1 cellular context compared by ENCODE assay signal in the genomic region with DNA sequence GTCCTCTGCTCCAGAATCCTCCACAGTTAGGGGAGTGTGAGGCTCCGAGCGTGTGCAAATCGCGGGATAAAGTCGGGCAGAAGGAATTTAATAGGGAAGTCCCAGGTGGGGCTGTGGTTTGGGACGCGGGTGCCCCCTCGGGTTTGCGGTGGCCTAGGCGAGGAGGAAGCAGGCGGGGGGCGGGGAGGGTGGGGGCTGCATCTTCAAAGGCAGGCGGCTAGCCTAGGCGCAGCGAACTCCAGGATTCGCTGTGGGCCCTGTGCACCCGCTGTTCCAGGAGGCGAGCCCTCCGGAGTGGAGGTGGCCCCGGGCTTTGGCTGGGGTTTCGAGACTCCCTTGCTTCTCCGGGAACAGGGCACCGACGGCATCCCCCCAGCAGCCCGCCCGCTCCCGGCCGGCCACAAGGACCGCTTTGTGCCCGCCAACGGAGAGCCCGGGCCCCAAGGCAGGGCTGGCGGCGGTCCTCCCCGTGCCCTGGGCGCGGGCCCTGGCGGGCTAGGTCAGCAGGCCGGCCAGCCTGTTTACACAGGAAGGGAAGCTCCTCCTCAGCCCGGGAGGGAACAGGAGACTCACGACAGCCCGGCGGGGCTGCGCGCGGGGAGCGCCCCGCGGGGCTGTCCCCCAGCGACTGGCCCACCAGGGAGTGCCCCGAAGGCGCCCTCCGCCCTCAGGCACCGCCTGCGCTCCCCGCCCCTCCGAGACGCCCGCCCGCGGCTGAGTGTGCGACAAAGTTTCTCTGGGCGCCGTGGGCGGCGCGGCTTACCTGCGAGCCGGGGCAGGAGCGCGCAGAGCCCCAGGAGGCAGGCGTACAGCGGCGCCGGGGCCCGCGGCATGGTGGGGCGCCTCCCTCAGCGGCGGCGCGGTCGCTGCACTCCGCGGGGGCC.
A peak's percentile ranks its signal among the peaks of the same experiment; 100 is the strongest.
TF ChIP-seq lines count a peak whose summit lies in the region.

No MANE protein-coding gene starts in this region.

TF ChIP-seq in HepG2, 621 proteins besides CTCF, POLR2A, EP300 and RAD21 (continued from another document and continues in another):
- TF ChIP-seq KLF11 (CRISPR knock-in tag; IDR thresholded peaks at IDR 0.05) = no peak
- TF ChIP-seq ZKSCAN1 (IDR thresholded peaks at IDR 0.05; ENCODE audit: low read length) = no peak
- 0 out of 2 replicates have a peak, but pooled peaks have one; percentile 25 for TF ChIP-seq REL (CRISPR knock-in tag; conservative IDR thresholded peaks at IDR 0.05)
- no peak for TF ChIP-seq HCFC1 (IDR thresholded peaks at IDR 0.05; ENCODE audit: low read depth, low read length)
- TF ChIP-seq, protein P1, sequence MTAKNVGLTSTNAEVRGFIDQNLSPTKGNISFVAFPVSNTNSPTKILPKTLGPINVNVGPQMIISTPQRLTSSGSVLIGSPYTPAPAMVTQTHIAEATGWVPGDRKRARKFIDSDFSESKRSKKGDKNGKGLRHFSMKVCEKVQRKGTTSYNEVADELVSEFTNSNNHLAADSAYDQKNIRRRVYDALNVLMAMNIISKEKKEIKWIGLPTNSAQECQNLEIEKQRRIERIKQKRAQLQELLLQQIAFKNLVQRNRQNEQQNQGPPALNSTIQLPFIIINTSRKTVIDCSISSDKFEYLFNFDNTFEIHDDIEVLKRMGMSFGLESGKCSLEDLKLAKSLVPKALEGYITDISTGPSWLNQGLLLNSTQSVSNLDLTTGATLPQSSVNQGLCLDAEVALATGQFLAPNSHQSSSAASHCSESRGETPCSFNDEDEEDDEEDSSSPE (CRISPR knock-in tag; IDR thresholded peaks at IDR 0.05) = peak; percentile 51; the same call in 1 of the 2 replicates
- TF ChIP-seq ZNF138 (CRISPR knock-in tag; IDR thresholded peaks at IDR 0.05; ENCODE audit: low read depth) = no peak
- TF ChIP-seq PHF21A (CRISPR knock-in tag; IDR thresholded peaks at IDR 0.05) = peak; percentile 76
- no peak for TF ChIP-seq FOXA1 (IDR thresholded peaks at IDR 0.05)
- peak; percentile 96 for TF ChIP-seq FOXA1 (CRISPR knock-in tag; IDR thresholded peaks at IDR 0.05)
- TF ChIP-seq ZKSCAN8 (CRISPR knock-in tag; IDR thresholded peaks at IDR 0.05; ENCODE audit: borderline replicate concordance) = no peak
- TF ChIP-seq ZNF20 (CRISPR knock-in tag; IDR thresholded peaks at IDR 0.05) = no peak
- TF ChIP-seq, protein P2, sequence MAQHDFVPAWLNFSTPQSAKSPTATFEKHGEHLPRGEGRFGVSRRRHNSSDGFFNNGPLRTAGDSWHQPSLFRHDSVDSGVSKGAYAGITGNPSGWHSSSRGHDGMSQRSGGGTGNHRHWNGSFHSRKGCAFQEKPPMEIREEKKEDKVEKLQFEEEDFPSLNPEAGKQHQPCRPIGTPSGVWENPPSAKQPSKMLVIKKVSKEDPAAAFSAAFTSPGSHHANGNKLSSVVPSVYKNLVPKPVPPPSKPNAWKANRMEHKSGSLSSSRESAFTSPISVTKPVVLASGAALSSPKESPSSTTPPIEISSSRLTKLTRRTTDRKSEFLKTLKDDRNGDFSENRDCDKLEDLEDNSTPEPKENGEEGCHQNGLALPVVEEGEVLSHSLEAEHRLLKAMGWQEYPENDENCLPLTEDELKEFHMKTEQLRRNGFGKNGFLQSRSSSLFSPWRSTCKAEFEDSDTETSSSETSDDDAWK (CRISPR knock-in tag; IDR thresholded peaks at IDR 0.05) = no peak
- TF ChIP-seq ATF7 (IDR thresholded peaks at IDR 0.05) = no peak
- peak; percentile 56; the same call in 1 of the 2 replicates for TF ChIP-seq ATF7 (CRISPR knock-in tag; IDR thresholded peaks at IDR 0.05)
- TF ChIP-seq ZNF484 (CRISPR knock-in tag; IDR thresholded peaks at IDR 0.05; ENCODE audit: borderline replicate concordance, low read depth) = no peak; the same call in 1 of the 2 replicates
- no peak for TF ChIP-seq ZFYVE20 (CRISPR knock-in tag; IDR thresholded peaks at IDR 0.05; ENCODE audit: borderline replicate concordance, low read depth)
- TF ChIP-seq, protein P3, sequence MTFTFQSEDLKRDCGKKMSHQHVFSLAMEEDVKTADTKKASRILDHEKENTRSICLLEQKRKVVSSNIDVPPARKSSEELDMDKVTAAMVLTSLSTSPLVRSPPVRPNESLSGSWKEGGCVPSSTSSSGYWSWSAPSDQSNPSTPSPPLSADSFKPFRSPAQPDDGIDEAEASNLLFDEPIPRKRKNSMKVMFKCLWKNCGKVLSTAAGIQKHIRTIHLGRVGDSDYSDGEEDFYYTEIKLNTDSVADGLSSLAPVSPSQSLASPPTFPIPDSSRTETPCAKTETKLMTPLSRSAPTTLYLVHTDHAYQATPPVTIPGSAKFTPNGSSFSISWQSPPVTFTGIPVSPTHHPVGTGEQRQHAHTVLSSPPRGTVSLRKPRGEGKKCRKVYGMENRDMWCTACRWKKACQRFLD (CRISPR knock-in tag; IDR thresholded peaks at IDR 0.05; ENCODE audit: borderline replicate concordance) = 0 out of 2 replicates have a peak, but pooled peaks have one; percentile 35
- peak; percentile 42; the same call in 1 of the 2 replicates for TF ChIP-seq MEIS2 (CRISPR knock-in tag; IDR thresholded peaks at IDR 0.05)
- no peak for TF ChIP-seq ZFP37 (CRISPR knock-in tag; IDR thresholded peaks at IDR 0.05; ENCODE audit: borderline replicate concordance)
- TF ChIP-seq ZNF230 (CRISPR knock-in tag; IDR thresholded peaks at IDR 0.05) = 0 out of 2 replicates have a peak, but pooled peaks have one; percentile 45
- no peak for TF ChIP-seq SMARCE1 (IDR thresholded peaks at IDR 0.05; ENCODE audit: borderline replicate concordance)
- TF ChIP-seq, protein P4, sequence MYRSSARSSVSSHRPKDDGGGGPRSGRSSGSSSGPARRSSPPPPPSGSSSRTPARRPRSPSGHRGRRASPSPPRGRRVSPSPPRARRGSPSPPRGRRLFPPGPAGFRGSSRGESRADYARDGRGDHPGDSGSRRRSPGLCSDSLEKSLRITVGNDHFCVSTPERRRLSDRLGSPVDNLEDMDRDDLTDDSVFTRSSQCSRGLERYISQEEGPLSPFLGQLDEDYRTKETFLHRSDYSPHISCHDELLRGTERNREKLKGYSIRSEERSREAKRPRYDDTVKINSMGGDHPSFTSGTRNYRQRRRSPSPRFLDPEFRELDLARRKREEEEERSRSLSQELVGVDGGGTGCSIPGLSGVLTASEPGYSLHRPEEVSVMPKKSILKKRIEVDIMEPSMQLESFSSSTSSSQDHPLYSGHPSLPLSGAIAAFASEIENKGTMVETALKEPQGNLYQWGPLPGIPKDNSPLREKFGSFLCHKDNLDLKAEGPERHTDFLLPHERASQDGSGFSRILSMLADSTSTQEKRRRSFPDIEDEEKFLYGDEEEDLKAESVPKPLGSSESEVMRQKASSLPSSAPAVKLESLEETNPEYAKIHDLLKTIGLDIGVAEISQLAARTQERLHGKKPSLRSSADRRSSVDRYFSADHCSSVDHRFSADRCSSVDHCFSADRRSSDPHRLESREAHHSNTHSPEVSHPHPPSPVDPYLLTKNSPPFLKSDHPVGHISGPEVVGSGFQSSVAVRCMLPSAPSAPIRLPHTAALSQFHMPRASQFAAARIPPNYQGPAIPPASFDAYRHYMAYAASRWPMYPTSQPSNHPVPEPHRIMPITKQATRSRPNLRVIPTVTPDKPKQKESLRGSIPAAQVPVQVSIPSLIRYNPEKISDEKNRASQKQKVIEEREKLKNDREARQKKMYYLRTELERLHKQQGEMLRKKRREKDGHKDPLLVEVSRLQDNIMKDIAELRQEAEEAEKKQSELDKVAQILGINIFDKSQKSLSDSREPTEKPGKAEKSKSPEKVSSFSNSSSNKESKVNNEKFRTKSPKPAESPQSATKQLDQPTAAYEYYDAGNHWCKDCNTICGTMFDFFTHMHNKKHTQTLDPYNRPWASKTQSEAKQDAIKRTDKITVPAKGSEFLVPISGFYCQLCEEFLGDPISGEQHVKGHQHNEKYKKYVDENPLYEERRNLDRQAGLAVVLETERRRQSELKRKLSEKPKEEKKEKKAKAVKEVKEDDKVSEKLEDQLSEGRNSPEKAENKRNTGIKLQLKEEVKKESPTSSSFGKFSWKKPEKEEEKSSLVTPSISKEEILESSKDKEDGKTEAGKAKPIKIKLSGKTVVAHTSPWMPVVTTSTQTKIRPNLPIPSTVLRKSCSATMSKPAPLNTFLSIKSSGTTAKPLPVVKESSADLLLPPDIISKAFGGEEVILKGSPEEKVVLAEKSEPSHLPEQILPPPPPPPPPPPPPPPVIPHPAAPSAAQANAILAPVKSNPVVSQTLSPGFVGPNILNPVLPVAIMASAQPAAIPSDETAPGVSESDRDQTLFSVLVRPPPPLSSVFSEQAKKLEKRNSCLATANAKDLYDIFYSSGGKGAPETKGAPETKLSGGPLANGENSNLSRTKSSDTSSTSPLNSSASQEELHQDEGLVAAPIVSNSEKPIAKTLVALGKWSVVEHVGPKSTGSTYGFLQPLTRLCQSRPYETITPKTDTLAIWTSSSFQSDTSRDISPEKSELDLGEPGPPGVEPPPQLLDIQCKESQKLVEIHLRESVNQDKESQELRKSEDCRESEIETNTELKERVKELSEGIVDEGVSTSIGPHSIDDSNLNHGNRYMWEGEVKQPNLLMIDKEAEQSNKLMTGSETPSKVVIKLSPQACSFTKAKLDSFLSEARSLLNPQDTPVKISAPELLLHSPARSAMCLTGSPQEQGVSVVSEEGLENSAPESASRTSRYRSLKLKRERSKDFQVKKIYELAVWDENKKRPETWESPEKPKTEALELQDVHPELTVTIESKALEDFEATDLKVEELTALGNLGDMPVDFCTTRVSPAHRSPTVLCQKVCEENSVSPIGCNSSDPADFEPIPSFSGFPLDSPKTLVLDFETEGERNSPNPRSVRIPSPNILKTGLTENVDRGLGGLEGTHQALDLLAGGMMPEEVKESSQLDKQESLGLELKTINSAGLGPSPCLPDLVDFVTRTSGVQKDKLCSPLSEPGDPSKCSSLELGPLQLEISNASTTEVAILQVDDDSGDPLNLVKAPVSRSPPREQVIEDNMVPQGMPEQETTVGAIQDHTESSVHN (CRISPR knock-in tag; IDR thresholded peaks at IDR 0.05) = no peak
- no peak for TF ChIP-seq KAT2B (IDR thresholded peaks at IDR 0.05; ENCODE audit: borderline replicate concordance, low read depth, low read length)
- TF ChIP-seq CBFB (CRISPR knock-in tag; IDR thresholded peaks at IDR 0.05) = peak; percentile 71; the same call in 1 of the 2 replicates
- TF ChIP-seq ZBTB20 (CRISPR knock-in tag; IDR thresholded peaks at IDR 0.05; ENCODE audit: borderline replicate concordance, low read depth) = peak; percentile 15; the same call in 1 of the 2 replicates
- no peak for TF ChIP-seq JARID2 (CRISPR knock-in tag; IDR thresholded peaks at IDR 0.05; ENCODE audit: insufficient replicate concordance)
- TF ChIP-seq, protein P5, sequence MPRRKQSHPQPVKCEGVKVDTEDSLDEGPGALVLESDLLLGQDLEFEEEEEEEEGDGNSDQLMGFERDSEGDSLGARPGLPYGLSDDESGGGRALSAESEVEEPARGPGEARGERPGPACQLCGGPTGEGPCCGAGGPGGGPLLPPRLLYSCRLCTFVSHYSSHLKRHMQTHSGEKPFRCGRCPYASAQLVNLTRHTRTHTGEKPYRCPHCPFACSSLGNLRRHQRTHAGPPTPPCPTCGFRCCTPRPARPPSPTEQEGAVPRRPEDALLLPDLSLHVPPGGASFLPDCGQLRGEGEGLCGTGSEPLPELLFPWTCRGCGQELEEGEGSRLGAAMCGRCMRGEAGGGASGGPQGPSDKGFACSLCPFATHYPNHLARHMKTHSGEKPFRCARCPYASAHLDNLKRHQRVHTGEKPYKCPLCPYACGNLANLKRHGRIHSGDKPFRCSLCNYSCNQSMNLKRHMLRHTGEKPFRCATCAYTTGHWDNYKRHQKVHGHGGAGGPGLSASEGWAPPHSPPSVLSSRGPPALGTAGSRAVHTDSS (CRISPR knock-in tag; conservative IDR thresholded peaks at IDR 0.05) = no peak
- TF ChIP-seq HOXD1 (CRISPR knock-in tag; IDR thresholded peaks at IDR 0.05) = no peak
- TF ChIP-seq, protein P6, sequence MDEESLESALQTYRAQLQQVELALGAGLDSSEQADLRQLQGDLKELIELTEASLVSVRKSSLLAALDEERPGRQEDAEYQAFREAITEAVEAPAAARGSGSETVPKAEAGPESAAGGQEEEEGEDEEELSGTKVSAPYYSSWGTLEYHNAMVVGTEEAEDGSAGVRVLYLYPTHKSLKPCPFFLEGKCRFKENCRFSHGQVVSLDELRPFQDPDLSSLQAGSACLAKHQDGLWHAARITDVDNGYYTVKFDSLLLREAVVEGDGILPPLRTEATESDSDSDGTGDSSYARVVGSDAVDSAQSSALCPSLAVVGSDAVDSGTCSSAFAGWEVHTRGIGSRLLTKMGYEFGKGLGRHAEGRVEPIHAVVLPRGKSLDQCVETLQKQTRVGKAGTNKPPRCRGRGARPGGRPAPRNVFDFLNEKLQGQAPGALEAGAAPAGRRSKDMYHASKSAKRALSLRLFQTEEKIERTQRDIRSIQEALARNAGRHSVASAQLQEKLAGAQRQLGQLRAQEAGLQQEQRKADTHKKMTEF (CRISPR knock-in tag; IDR thresholded peaks at IDR 0.05) = no peak; the same call in none of the 2 replicates
- TF ChIP-seq PCBP1 (IDR thresholded peaks at IDR 0.05; ENCODE audit: borderline replicate concordance, low read depth, low read length) = peak; percentile 78; the same call in 1 of the 2 replicates
